ENCODE assay signal across 27 cellular contexts in genomic region chr2:15172825-15173224, GRCh38.
"Had no signal": no experiment of that assay in that cellular context is flagged by ENCODE, and none has a peak within 500 bp of the region (broad histone marks: within the 10 kb centered on the region; RNA-seq: fewer than 3 reads in every experiment).

No MANE protein-coding gene starts in this region.

- DNase-seq: activated CD4-positive, alpha-beta T cell treated with anti-CD3 and anti-CD28 coated beads for 4 hours; activated CD4-positive, alpha-beta T cell treated with anti-CD3 and anti-CD28 coated beads, Interleukin-2, amount 50 U/mL, for 4 hours; activated CD8-positive, alpha-beta memory T cell treated with anti-CD3 and anti-CD28 coated beads for 24 hours; activated effector memory CD4-positive, alpha-beta T cell treated with anti-CD3 and anti-CD28 coated beads, Interleukin-2, amount 50 U/mL, for 16 hours; amniotic stem cell; brain microvascular endothelial cell; cortex of kidney; hypothalamus; immature natural killer cell; kidney; left colon; mesendoderm; natural killer cell; occipital lobe; psoas muscle; stimulated activated CD4-positive, alpha-beta T cell treated with anti-CD3 and anti-CD28 coated beads, Interleukin-4, amount 100 ng/mL, for 4 hours; tibial artery; upper lobe of right lung had no signal

- ATAC-seq: gastroesophageal sphincter; left colon; natural killer cell; psoas muscle; stimulated activated memory B cell treated with anti-CD40 and anti-IgM and Interleukin-4, amounts not matched to agents 10 μg/mL and 1 μg/mL and 100 μg/mL, for 72 hours; upper lobe of right lung had no signal

- H3K36me3 ChIP-seq: brain microvascular endothelial cell, neural progenitor cell, upper lobe of right lung had no signal

- H3K4me1 ChIP-seq: psoas muscle, upper lobe of right lung had no signal

- H3K27ac Mint-ChIP-seq: activated naive CD4-positive, alpha-beta T cell treated with anti-CD3 and anti-CD28 coated beads for 36 hours; immature natural killer cell; natural killer cell; neural progenitor cell; stimulated activated memory B cell treated with anti-CD40 and anti-IgM and Interleukin-4, amounts not matched to agents 10 μg/mL and 1 μg/mL and 100 μg/mL, for 72 hours; T-helper 2 cell treated with Interferon-gamma antibody and Interleukin-4, amounts not matched to agents 5 μg/mL and 100 μg/mL, for 36 hours had no signal

- H3K27me3 Mint-ChIP-seq: stimulated activated memory B cell treated with anti-CD40 and anti-IgM and Interleukin-4, amounts not matched to agents 10 μg/mL and 1 μg/mL and 100 μg/mL, for 72 hours had no signal

- H3K4me1 Mint-ChIP-seq: stimulated activated memory B cell treated with anti-CD40 and anti-IgM and Interleukin-4, amounts not matched to agents 10 μg/mL and 1 μg/mL and 100 μg/mL, for 72 hours had no signal

- H3K4me3 Mint-ChIP-seq: activated naive CD4-positive, alpha-beta T cell treated with anti-CD3 and anti-CD28 coated beads for 36 hours; immature natural killer cell; natural killer cell; neural progenitor cell; stimulated activated memory B cell treated with anti-CD40 and anti-IgM and Interleukin-4, amounts not matched to agents 10 μg/mL and 1 μg/mL and 100 μg/mL, for 72 hours; T-helper 2 cell treated with Interferon-gamma antibody and Interleukin-4, amounts not matched to agents 5 μg/mL and 100 μg/mL, for 36 hours had no signal

- H3K9me3 Mint-ChIP-seq: activated naive CD4-positive, alpha-beta T cell treated with anti-CD3 and anti-CD28 coated beads for 36 hours; immature natural killer cell; natural killer cell; neural progenitor cell; stimulated activated memory B cell treated with anti-CD40 and anti-IgM and Interleukin-4, amounts not matched to agents 10 μg/mL and 1 μg/mL and 100 μg/mL, for 72 hours; T-helper 2 cell treated with Interferon-gamma antibody and Interleukin-4, amounts not matched to agents 5 μg/mL and 100 μg/mL, for 36 hours had no signal

- H3K27ac ChIP-seq: brain microvascular endothelial cell, gastroesophageal sphincter, neural progenitor cell, parathyroid adenoma, psoas muscle, suprapubic skin, tibial artery, upper lobe of right lung had no signal

- H3K36me3 Mint-ChIP-seq: natural killer cell had no signal

- H3K27me3 ChIP-seq: brain microvascular endothelial cell, gastroesophageal sphincter, neural progenitor cell, suprapubic skin, tibial artery, upper lobe of right lung had no signal

- H3K4me3 ChIP-seq: gastroesophageal sphincter, lung, neural progenitor cell, psoas muscle, smooth muscle cell, suprapubic skin, tibial artery, upper lobe of right lung had no signal

- H3K9me3 ChIP-seq: gastroesophageal sphincter, psoas muscle, suprapubic skin, tibial artery, upper lobe of right lung had no signal
